Comparison of ENCODE assay signal across 2 cellular contexts in the genomic region with DNA sequence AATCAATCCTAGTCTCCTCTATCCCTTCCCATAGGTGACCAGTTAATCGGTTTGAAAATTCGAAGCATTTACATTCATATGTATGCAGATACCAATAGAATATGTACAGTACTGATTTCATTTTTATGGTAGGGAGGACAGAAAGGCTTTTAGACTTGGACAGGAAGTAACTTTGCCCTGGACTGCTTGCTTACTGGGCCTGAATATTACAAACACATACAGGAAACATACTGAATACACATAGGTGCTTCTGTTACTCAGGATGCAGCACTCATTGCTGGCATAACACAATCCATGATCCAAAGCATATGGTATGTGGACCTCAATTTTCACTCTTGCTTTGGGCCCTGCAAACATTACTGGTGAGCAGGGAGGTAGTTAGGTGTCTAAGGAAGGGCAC.
TF ChIP-seq lines count a peak whose summit lies in the region.

No MANE protein-coding gene starts in this region.

TF ChIP-seq in IMR-90, 13 proteins besides CTCF, POLR2A, EP300 and RAD21:
- TF ChIP-seq BHLHE40 (IDR thresholded peaks at IDR 0.05; ENCODE audit: low read depth, low read length) (no peak), MAFK (IDR thresholded peaks at IDR 0.05; ENCODE audit: low read depth, low read length) (no peak), MAZ (IDR thresholded peaks at IDR 0.05; ENCODE audit: borderline replicate concordance, low read depth, low read length) (no peak), CHD1 (IDR thresholded peaks at IDR 0.05; ENCODE audit: low read depth, low read length) (no peak), SMC3 (IDR thresholded peaks at IDR 0.05; ENCODE audit: low read depth, low read length) (no peak), RFX5 (IDR thresholded peaks at IDR 0.05; ENCODE audit: low read depth, low read length) (no peak), CEBPB (IDR thresholded peaks at IDR 0.05; ENCODE audit: low read depth, low read length) (no peak), MXI1 (IDR thresholded peaks at IDR 0.05; ENCODE audit: borderline replicate concordance, low read depth, low read length) (no peak), NFE2L2 (IDR thresholded peaks at IDR 0.05; ENCODE audit: low read depth, low read length) (no peak), RCOR1 (IDR thresholded peaks at IDR 0.05; ENCODE audit: insufficient replicate concordance, low read length) (no peak), FOS (IDR thresholded peaks at IDR 0.05; ENCODE audit: low read depth, low read length) (no peak)
- TF ChIP-seq, protein P1, sequence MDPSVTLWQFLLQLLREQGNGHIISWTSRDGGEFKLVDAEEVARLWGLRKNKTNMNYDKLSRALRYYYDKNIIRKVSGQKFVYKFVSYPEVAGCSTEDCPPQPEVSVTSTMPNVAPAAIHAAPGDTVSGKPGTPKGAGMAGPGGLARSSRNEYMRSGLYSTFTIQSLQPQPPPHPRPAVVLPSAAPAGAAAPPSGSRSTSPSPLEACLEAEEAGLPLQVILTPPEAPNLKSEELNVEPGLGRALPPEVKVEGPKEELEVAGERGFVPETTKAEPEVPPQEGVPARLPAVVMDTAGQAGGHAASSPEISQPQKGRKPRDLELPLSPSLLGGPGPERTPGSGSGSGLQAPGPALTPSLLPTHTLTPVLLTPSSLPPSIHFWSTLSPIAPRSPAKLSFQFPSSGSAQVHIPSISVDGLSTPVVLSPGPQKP (IDR thresholded peaks at IDR 0.05; ENCODE audit: borderline replicate concordance, low read depth, low read length): no peak
- TF ChIP-seq, protein P2, sequence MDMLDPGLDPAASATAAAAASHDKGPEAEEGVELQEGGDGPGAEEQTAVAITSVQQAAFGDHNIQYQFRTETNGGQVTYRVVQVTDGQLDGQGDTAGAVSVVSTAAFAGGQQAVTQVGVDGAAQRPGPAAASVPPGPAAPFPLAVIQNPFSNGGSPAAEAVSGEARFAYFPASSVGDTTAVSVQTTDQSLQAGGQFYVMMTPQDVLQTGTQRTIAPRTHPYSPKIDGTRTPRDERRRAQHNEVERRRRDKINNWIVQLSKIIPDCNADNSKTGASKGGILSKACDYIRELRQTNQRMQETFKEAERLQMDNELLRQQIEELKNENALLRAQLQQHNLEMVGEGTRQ (IDR thresholded peaks at IDR 0.05; ENCODE audit: low read depth, low read length): no peak
TF ChIP-seq in IMR-90: peak in this region for 0.

TF ChIP-seq in GM12878, 131 proteins besides CTCF, POLR2A, EP300 and RAD21:
- TF ChIP-seq BMI1 (IDR thresholded peaks at IDR 0.05; ENCODE audit: borderline replicate concordance): no peak
- no peak for TF ChIP-seq NFXL1 (IDR thresholded peaks at IDR 0.05; ENCODE audit: borderline replicate concordance)
- TF ChIP-seq SMARCA5 (IDR thresholded peaks at IDR 0.05): no peak
- no peak for TF ChIP-seq TCF12 (IDR thresholded peaks at IDR 0.05; ENCODE audit: low read depth, low read length)
- no peak for TF ChIP-seq MYC (IDR thresholded peaks at IDR 0.05; ENCODE audit: insufficient read depth, insufficient read length, insufficient replicate concordance, low read length, severe bottlenecking)
- no peak for TF ChIP-seq CHD2 (IDR thresholded peaks at IDR 0.05; ENCODE audit: borderline replicate concordance, low read depth, low read length)
- TF ChIP-seq TCF3 (IDR thresholded peaks at IDR 0.05; ENCODE audit: borderline replicate concordance, insufficient read depth, low read depth, low read length): no peak
- TF ChIP-seq, protein P3, sequence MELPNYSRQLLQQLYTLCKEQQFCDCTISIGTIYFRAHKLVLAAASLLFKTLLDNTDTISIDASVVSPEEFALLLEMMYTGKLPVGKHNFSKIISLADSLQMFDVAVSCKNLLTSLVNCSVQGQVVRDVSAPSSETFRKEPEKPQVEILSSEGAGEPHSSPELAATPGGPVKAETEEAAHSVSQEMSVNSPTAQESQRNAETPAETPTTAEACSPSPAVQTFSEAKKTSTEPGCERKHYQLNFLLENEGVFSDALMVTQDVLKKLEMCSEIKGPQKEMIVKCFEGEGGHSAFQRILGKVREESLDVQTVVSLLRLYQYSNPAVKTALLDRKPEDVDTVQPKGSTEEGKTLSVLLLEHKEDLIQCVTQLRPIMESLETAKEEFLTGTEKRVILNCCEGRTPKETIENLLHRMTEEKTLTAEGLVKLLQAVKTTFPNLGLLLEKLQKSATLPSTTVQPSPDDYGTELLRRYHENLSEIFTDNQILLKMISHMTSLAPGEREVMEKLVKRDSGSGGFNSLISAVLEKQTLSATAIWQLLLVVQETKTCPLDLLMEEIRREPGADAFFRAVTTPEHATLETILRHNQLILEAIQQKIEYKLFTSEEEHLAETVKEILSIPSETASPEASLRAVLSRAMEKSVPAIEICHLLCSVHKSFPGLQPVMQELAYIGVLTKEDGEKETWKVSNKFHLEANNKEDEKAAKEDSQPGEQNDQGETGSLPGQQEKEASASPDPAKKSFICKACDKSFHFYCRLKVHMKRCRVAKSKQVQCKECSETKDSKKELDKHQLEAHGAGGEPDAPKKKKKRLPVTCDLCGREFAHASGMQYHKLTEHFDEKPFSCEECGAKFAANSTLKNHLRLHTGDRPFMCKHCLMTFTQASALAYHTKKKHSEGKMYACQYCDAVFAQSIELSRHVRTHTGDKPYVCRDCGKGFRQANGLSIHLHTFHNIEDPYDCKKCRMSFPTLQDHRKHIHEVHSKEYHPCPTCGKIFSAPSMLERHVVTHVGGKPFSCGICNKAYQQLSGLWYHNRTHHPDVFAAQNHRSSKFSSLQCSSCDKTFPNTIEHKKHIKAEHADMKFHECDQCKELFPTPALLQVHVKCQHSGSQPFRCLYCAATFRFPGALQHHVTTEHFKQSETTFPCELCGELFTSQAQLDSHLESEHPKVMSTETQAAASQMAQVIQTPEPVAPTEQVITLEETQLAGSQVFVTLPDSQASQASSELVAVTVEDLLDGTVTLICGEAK (IDR thresholded peaks at IDR 0.05; ENCODE audit: borderline replicate concordance): no peak
- no peak for TF ChIP-seq PAX5 (IDR thresholded peaks at IDR 0.05; ENCODE audit: borderline replicate concordance, low read depth, low read length)
- TF ChIP-seq MYB (IDR thresholded peaks at IDR 0.05; ENCODE audit: borderline replicate concordance, low read depth, low read length): no peak
- TF ChIP-seq FOXM1 (IDR thresholded peaks at IDR 0.05; ENCODE audit: low read depth, low read length): no peak
- TF ChIP-seq, protein P4, sequence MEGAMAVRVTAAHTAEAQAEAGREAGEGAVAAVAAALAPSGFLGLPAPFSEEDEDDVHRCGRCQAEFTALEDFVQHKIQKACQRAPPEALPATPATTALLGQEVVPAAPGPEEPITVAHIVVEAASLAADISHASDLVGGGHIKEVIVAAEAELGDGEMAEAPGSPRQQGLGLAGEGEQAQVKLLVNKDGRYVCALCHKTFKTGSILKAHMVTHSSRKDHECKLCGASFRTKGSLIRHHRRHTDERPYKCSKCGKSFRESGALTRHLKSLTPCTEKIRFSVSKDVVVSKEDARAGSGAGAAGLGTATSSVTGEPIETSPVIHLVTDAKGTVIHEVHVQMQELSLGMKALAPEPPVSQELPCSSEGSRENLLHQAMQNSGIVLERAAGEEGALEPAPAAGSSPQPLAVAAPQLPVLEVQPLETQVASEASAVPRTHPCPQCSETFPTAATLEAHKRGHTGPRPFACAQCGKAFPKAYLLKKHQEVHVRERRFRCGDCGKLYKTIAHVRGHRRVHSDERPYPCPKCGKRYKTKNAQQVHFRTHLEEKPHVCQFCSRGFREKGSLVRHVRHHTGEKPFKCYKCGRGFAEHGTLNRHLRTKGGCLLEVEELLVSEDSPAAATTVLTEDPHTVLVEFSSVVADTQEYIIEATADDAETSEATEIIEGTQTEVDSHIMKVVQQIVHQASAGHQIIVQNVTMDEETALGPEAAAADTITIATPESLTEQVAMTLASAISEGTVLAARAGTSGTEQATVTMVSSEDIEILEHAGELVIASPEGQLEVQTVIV (IDR thresholded peaks at IDR 0.05; ENCODE audit: borderline replicate concordance, partially characterized antibody): no peak
- TF ChIP-seq, protein P5, sequence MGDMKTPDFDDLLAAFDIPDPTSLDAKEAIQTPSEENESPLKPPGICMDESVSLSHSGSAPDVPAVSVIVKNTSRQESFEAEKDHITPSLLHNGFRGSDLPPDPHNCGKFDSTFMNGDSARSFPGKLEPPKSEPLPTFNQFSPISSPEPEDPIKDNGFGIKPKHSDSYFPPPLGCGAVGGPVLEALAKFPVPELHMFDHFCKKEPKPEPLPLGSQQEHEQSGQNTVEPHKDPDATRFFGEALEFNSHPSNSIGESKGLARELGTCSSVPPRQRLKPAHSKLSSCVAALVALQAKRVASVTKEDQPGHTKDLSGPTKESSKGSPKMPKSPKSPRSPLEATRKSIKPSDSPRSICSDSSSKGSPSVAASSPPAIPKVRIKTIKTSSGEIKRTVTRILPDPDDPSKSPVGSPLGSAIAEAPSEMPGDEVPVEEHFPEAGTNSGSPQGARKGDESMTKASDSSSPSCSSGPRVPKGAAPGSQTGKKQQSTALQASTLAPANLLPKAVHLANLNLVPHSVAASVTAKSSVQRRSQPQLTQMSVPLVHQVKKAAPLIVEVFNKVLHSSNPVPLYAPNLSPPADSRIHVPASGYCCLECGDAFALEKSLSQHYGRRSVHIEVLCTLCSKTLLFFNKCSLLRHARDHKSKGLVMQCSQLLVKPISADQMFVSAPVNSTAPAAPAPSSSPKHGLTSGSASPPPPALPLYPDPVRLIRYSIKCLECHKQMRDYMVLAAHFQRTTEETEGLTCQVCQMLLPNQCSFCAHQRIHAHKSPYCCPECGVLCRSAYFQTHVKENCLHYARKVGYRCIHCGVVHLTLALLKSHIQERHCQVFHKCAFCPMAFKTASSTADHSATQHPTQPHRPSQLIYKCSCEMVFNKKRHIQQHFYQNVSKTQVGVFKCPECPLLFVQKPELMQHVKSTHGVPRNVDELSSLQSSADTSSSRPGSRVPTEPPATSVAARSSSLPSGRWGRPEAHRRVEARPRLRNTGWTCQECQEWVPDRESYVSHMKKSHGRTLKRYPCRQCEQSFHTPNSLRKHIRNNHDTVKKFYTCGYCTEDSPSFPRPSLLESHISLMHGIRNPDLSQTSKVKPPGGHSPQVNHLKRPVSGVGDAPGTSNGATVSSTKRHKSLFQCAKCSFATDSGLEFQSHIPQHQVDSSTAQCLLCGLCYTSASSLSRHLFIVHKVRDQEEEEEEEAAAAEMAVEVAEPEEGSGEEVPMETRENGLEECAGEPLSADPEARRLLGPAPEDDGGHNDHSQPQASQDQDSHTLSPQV (IDR thresholded peaks at IDR 0.05): no peak
- TF ChIP-seq STAT1 (conservative IDR thresholded peaks at IDR 0.05): no peak
- TF ChIP-seq, protein P6, sequence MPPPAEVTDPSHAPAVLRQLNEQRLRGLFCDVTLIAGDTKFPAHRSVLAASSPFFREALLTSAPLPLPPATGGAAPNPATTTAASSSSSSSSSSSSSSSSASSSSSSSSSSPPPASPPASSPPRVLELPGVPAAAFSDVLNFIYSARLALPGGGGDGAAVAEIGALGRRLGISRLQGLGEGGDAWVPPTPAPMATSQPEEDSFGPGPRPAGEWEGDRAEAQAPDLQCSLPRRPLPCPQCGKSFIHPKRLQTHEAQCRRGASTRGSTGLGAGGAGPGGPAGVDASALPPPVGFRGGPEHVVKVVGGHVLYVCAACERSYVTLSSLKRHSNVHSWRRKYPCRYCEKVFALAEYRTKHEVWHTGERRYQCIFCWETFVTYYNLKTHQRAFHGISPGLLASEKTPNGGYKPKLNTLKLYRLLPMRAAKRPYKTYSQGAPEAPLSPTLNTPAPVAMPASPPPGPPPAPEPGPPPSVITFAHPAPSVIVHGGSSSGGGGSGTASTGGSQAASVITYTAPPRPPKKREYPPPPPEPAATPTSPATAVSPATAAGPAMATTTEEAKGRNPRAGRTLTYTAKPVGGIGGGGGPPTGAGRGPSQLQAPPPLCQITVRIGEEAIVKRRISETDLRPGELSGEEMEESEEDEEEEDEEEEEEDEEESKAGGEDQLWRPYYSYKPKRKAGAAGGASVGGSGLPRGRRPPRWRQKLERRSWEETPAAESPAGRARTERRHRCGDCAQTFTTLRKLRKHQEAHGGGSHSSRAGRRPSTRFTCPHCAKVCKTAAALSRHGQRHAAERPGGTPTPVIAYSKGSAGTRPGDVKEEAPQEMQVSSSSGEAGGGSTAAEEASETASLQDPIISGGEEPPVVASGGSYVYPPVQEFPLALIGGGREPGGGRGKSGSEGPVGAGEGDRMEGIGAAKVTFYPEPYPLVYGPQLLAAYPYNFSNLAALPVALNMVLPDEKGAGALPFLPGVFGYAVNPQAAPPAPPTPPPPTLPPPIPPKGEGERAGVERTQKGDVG (CRISPR knock-in tag; IDR thresholded peaks at IDR 0.05): no peak
- TF ChIP-seq ATF7 (IDR thresholded peaks at IDR 0.05; ENCODE audit: low read depth): no peak
- TF ChIP-seq BACH1 (IDR thresholded peaks at IDR 0.05; ENCODE audit: borderline replicate concordance): no peak
- TF ChIP-seq, protein P1 (IDR thresholded peaks at IDR 0.05; ENCODE audit: low read depth, low read length): no peak
- no peak for TF ChIP-seq ZSCAN29 (IDR thresholded peaks at IDR 0.05)
- no peak for TF ChIP-seq STAT3 (IDR thresholded peaks at IDR 0.05; ENCODE audit: low read depth, low read length)
